30 cellular contexts compared by ENCODE assay signal in the genomic region with DNA sequence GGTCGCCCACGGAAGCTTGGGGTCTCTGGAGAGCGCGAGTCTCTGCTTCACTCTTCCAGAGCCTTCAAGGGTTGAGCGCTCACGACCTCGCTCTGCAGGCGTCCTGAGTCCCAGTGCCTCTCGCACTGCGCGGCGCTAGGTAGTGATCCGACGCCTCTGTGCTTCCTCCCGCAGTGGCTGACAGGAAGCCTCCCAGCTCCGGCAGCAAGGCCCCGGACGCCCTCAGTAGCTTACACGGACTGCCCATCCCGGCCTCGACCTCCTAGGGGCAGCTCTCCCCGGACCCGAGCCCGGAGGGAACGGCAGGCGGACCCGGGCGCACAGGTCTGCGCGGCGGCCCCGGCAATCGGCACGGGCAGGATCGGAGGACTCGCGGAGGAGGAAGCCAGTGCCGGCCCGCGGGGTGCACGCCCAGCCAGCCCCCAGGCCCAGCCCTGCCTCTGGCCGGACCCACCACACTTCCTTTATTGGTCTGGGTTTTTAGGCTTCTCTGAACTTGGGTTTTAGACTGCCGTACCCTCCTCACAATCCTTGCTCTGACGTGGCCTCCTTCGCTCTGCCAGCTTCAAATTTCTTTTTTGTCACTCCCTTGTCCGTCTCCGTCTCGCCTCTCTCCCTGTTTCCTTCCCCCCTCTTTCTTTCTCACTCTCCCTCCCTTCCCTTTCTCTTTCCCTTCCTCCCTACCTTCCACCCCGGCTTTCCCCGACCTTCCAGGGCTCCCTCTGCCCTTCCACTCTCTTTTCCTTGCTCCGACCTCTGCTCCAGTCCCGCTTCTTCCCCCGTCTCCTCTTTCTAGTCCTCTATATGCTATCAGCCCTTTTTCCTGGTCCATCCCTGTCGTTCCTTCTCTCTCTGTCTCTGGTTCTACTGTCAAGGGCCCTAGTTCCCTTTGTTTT. TPM values are rescaled to one million over a fixed set of nuclear protein-coding genes. Genes with fewer than 3 reads are reported as not detected.
DNase-seq lines count a peak whose midpoint lies in the region; ATAC-seq and TF ChIP-seq lines count a peak whose summit lies in the region.
"Had no signal": no experiment of that assay in that cellular context is flagged by ENCODE, and none has a peak within 500 bp of the region (broad histone marks: within the 10 kb centered on the region; RNA-seq: fewer than 3 reads in every experiment).

No MANE protein-coding gene starts in this region.

- H3K9ac ChIP-seq in HUES48 (ENCODE audit: low read depth, low read length) = no peak overlapping the region

- no peak for ATAC-seq in GM19397 (IDR thresholded peaks at IDR 0.05; ENCODE audit: unreplicated experiment)
- ATAC-seq: heart right ventricle, K562, left cardiac atrium had no signal

- H3K27ac ChIP-seq in HUES48 (ENCODE audit: low read depth, low read length) = no peak overlapping the region
- H3K27ac ChIP-seq: breast epithelium, heart right ventricle, Peyer's patch, right atrium auricular region, SJCRH30, tibial artery had no signal

- H3K4me3 ChIP-seq in HUES48 (ENCODE audit: low read depth, low read length) = peak overlapping the region; percentile 52
- H3K4me3 ChIP-seq: breast epithelium, heart right ventricle, K562, Peyer's patch, right atrium auricular region, SJCRH30, tibial artery had no signal

- H3K9me3 Mint-ChIP-seq in chondrocyte (ENCODE audit: low read depth) (no peaks in the 10 kb centered on the region), progenitor cell of endocrine pancreas (ENCODE audit: low read depth) (no peaks in the 10 kb centered on the region)
- H3K9me3 Mint-ChIP-seq: stimulated activated naive CD8-positive, alpha-beta T cell treated with anti-CD3 and anti-CD28 coated beads, Interleukin-15, Interleukin-2, amounts not matched to agents 100 ng/mL and 50 ng/mL, for 24 hours had no signal

- H3K27ac Mint-ChIP-seq in chondrocyte (ENCODE audit: unreplicated experiment) = no peak overlapping the region
- H3K27ac Mint-ChIP-seq in progenitor cell of endocrine pancreas = peak overlapping the region; percentile 62
- H3K27ac Mint-ChIP-seq: stimulated activated naive CD8-positive, alpha-beta T cell treated with anti-CD3 and anti-CD28 coated beads, Interleukin-15, Interleukin-2, amounts not matched to agents 100 ng/mL and 50 ng/mL, for 24 hours had no signal

- no peak for TF ChIP-seq CTCF in chondrocyte (IDR thresholded peaks at IDR 0.05)
- no peak for TF ChIP-seq CTCF in progenitor cell of endocrine pancreas (IDR thresholded peaks at IDR 0.05; ENCODE audit: unreplicated experiment)

- H3K9me3 ChIP-seq in HUES48 (ENCODE audit: control insufficient read depth, insufficient read depth, low read length) = peaks cover 2% of the 10 kb centered on the region; the same call in 1 of the 2 replicates
- H3K9me3 ChIP-seq: breast epithelium, heart right ventricle, Peyer's patch, right atrium auricular region, SJCRH30, tibial artery had no signal

- H3K4me3 Mint-ChIP-seq in chondrocyte (ENCODE audit: unreplicated experiment) (no peak overlapping the region), progenitor cell of endocrine pancreas (ENCODE audit: low read depth) (no peak overlapping the region)
- H3K4me3 Mint-ChIP-seq: stimulated activated naive CD8-positive, alpha-beta T cell treated with anti-CD3 and anti-CD28 coated beads, Interleukin-15, Interleukin-2, amounts not matched to agents 100 ng/mL and 50 ng/mL, for 24 hours had no signal

- DNase-seq in chondrocyte (ENCODE audit: low spot score) (peak; percentile 83), iPS-NIHi11 (ENCODE audit: low spot score) (peak; percentile 65), progenitor cell of endocrine pancreas (ENCODE audit: low spot score, unreplicated experiment) (no peak), SKM-1 (lab: John Stamatoyannopoulos, UW; ENCODE audit: unreplicated experiment) (no peak), NCI-H128 (lab: John Stamatoyannopoulos, UW; ENCODE audit: unreplicated experiment) (no peak)
- no peak for DNase-seq in activated effector memory CD4-positive, alpha-beta T cell treated with anti-CD3 and anti-CD28 coated beads, Interleukin-2, amount 50 U/mL, for 16 hours
- DNase-seq: activated CD4-positive, alpha-beta T cell treated with anti-CD3 and anti-CD28 coated beads for 4 hours; activated CD8-positive, alpha-beta memory T cell treated with anti-CD3 and anti-CD28 coated beads for 24 hours; activated T-cell treated with anti-CD3 and anti-CD28 coated beads, Interleukin-2, amount 50 U/mL, for 1 hour; C1 segment of cervical spinal cord; effector CD8-positive, alpha-beta T cell; erythroblast; heart right ventricle; left cardiac atrium; NCI-H1436; NCI-H510A treated with DMSO at 0.1 percent for 48 hours; Peyer's patch; SJCRH30; stimulated activated CD4-positive, alpha-beta T cell treated with anti-CD3 and anti-CD28 coated beads, Interleukin-12 subunit alpha, Interleukin-12 subunit beta, amount 100 ng/mL, for 4 hours; T-helper 2 cell; tibial artery had no signal

- no peaks in the 10 kb centered on the region for H3K36me3 ChIP-seq in HUES48 (ENCODE audit: control insufficient read depth, insufficient read depth, low read length)
- H3K36me3 ChIP-seq: breast epithelium, heart right ventricle, Peyer's patch, right atrium auricular region, SJCRH30, tibial artery had no signal

- H3K27me3 ChIP-seq in HUES48 (ENCODE audit: control insufficient read depth, insufficient read depth, low read length) = peaks cover 100% of the 10 kb centered on the region

- H3K4me1 ChIP-seq in HUES48 (ENCODE audit: control insufficient read depth, insufficient read depth, low read length) = peaks cover 30% of the 10 kb centered on the region
- H3K4me1 ChIP-seq: breast epithelium, Peyer's patch, right atrium auricular region, SJCRH30 had no signal

- no peaks in the 10 kb centered on the region for H3K36me3 Mint-ChIP-seq in chondrocyte (ENCODE audit: low read depth)
- no peaks in the 10 kb centered on the region for H3K36me3 Mint-ChIP-seq in progenitor cell of endocrine pancreas (ENCODE audit: insufficient read depth)

- H3K27me3 Mint-ChIP-seq in chondrocyte (ENCODE audit: low read depth) (peaks cover 75% of the 10 kb centered on the region), progenitor cell of endocrine pancreas (peaks cover 96% of the 10 kb centered on the region)

- H3K4me1 Mint-ChIP-seq in chondrocyte (ENCODE audit: low read depth) (peaks cover 3% of the 10 kb centered on the region), progenitor cell of endocrine pancreas (ENCODE audit: low read depth) (no peaks in the 10 kb centered on the region)

RNA-seq across cellular contexts. Expression of gene PAX1, which starts 9.1 kb away (rescaled TPM):
- total RNA-seq in chondrocyte (not detected in 3 replicates), progenitor cell of endocrine pancreas (1.3 and 3.3 TPM in 2 replicates)
- total RNA-seq: breast epithelium, fibroblast of villous mesenchyme, heart right ventricle, K562, left cardiac atrium, MCF 10A, myocyte, Peyer's patch, right atrium auricular region, SJCRH30 had no signal

Comparison
In these comparisons a context has a peak if more than half of its experiments do, and no peak if none do; other contexts are left out.
1. DNase-seq: peak in chondrocyte (single experiment) and iPS-NIHi11 (single experiment); none in progenitor cell of endocrine pancreas (single experiment), SKM-1 (single experiment), NCI-H128 (single experiment) and activated effector memory CD4-positive, alpha-beta T cell treated with anti-CD3 and anti-CD28 coated beads, Interleukin-2, amount 50 U/mL, for 16 hours (single experiment).